8 cellular contexts compared by ENCODE assay signal in the genomic region with DNA sequence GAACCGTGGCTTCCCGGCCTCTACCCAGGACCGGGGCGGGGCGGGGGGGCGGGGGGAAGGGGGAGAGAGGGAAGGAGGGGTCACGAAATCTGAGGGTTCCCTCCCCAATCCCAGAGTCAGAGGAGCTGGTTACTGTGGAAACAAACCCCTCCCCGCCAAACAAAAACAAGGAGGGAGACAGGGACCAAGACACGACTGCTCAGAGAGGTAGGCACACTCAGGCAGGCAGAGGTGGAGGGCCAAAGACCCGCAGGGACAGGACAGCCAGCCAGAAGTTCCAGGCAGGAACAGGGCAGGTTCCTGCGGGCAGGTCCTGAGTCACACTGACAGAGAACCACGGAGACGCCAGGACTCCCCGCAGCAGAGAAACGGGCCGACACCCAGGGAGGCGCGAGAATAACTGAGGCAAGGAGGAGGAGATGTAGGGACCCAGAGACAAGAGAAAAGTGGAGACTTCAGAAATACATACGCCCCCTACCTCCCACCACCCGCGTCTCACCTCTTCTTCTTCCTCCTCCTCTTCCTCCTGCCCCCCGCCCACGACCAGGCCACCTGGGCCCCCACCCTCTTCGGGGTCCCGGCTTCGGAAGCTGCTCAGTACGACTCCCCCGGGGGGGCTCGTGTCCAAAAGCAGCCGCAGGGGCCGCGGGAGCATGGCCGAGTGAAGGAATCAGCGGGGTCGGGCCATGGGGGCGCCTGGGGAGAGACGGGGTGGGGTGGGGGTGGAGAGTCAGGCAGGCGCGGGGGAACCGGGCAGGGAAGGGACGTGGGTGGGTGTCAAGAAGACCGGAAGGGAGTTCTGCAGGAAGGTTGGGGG. TPM values are rescaled to one million over a fixed set of nuclear protein-coding genes. Genes with fewer than 3 reads are reported as not detected.
DNase-seq lines count a peak whose midpoint lies in the region; ATAC-seq and TF ChIP-seq lines count a peak whose summit lies in the region.

No MANE protein-coding gene starts in this region.

- peak; percentile 16 for ATAC-seq in HG03521 (IDR thresholded peaks at IDR 0.05; ENCODE audit: unreplicated experiment)
- ATAC-seq in heart right ventricle = peak; percentile 12 to 48 (median 27)
- no peak for ATAC-seq in HG02884 (IDR thresholded peaks at IDR 0.05; ENCODE audit: unreplicated experiment)
- ATAC-seq in GM18519 (IDR thresholded peaks at IDR 0.05; ENCODE audit: low FRiP score, unreplicated experiment) = no peak

- H3K4me3 ChIP-seq in heart right ventricle = peak overlapping the region; percentile 65 to 97 (median 80)

- in situ Hi-C loops in SK-MEL-5 (cut with HindIII; ENCODE audit: low pct_unique_long_range_greater_than_20kb, low sequenced_read_pairs) = no loop called here

- H3K4me1 ChIP-seq in heart right ventricle = peaks cover 11 to 41% (median 37%) of the 10 kb centered on the region in 9 donors

- 1 to 2% methylated on average over 33 to 42 of the region's 42 CpGs for WGBS in heart right ventricle, 2 donors

- intact Hi-C loops in heart right ventricle (cut with DNase I) = loop anchor here in 4 of 10 donors (2.0 kb wide), 3 partner anchors 15 to 49 kb away; partner anchors contain the start of gene ZBTB22 (in 2 of the 4)
- intact Hi-C loops in posterior vena cava (cut with DNase I) = no loop called here

- no peaks in the 10 kb centered on the region for H3K9me3 ChIP-seq in heart right ventricle

- DNase-seq in DMS53 treated with DMSO at 0.1 percent for 48 hours (lab: John Stamatoyannopoulos, UW; ENCODE audit: unreplicated experiment) = peak; percentile 35
- peak; percentile 80 for DNase-seq in SK-MEL-5 (ENCODE audit: low read depth, low spot score)
- peak in 36 of 58 donors; percentile 6 to 73 (median 40) for DNase-seq in anterior cingulate cortex (lab: John Stamatoyannopoulos, UW)
- peak; percentile 62 to 84 for DNase-seq in heart right ventricle
- DNase-seq in posterior vena cava (ENCODE audit: low spot score) = peak; percentile 89

- no peaks in the 10 kb centered on the region for H3K27me3 ChIP-seq in heart right ventricle

- peak in 1 of 9 donors; percentile 16 for TF ChIP-seq CTCF in heart right ventricle (IDR thresholded peaks at IDR 0.05)

- H3K36me3 ChIP-seq in heart right ventricle = peaks cover 0 to 65% (median 17%) of the 10 kb centered on the region in 9 donors

- H3K27ac ChIP-seq in heart right ventricle = peak overlapping the region; percentile 85 to 99 (median 98)

RNA-seq across cellular contexts. Expression of gene RGL2, which starts 0.6 kb away (rescaled TPM):
- total RNA-seq in SK-MEL-5 (2014; rRNA removed; shearing (Covaris generic)) = 11.9 and 14.6 TPM in 2 replicates
- 16.8 and 21.9 TPM in 2 replicates for polyA plus RNA-seq in SK-MEL-5 (2015; cell fraction: cytosol; rRNA removed)
- 156 and 161 TPM in 2 replicates for polyA plus RNA-seq in SK-MEL-5 (2015; cell fraction: nucleus; rRNA removed)
- total RNA-seq in heart right ventricle (10 to 100 TPM; 40.7 to 79.8 (median 50.4) TPM), posterior vena cava (10 to 100 TPM; 52.4 to 52.8 TPM)
- 10 to 100 TPM; 51.8 to 68.4 TPM for polyA plus RNA-seq in heart right ventricle

RNA-seq across cellular contexts. Expression of gene PFDN6, which starts 8.8 kb away (rescaled TPM):
- total RNA-seq in SK-MEL-5 (2014; rRNA removed; shearing (Covaris generic)) = 128 and 143 TPM in 2 replicates
- polyA plus RNA-seq in SK-MEL-5 (2015; cell fraction: cytosol; rRNA removed) = 129 and 144 TPM in 2 replicates
- 72.8 and 84.4 TPM in 2 replicates for polyA plus RNA-seq in SK-MEL-5 (2015; cell fraction: nucleus; rRNA removed)
- total RNA-seq in heart right ventricle (10 to 100 TPM; 31.7 to 58.3 (median 40.2) TPM), posterior vena cava (10 to 100 TPM; 29.1 to 31.0 TPM)
- polyA plus RNA-seq in heart right ventricle = 100 to 1,000 TPM; 248 to 448 TPM

RNA-seq across cellular contexts. Expression of gene WDR46, which starts 9.1 kb away (rescaled TPM):
- total RNA-seq in SK-MEL-5 (2014; rRNA removed; shearing (Covaris generic)) = 85.9 and 93.6 TPM in 2 replicates
- polyA plus RNA-seq in SK-MEL-5 (2015; cell fraction: cytosol; rRNA removed) = 84.5 and 88.9 TPM in 2 replicates
- 302 and 385 TPM in 2 replicates for polyA plus RNA-seq in SK-MEL-5 (2015; cell fraction: nucleus; rRNA removed)
- total RNA-seq in heart right ventricle = 10 to 100 TPM; 11.0 to 27.8 (median 16.2) TPM
- polyA plus RNA-seq in heart right ventricle = 10 to 100 TPM; 27.4 to 40.6 TPM
- total RNA-seq in posterior vena cava = 10 to 100 TPM; 31.7 to 40.3 TPM

RNA-seq across cellular contexts. Expression of gene TAPBP, which starts 15.7 kb away (rescaled TPM):
- 45.5 and 55.4 TPM in 2 replicates for total RNA-seq in SK-MEL-5 (2014; rRNA removed; shearing (Covaris generic))
- polyA plus RNA-seq in SK-MEL-5 (2015; cell fraction: cytosol; rRNA removed) = 228 and 235 TPM in 2 replicates
- 40.6 and 49.8 TPM in 2 replicates for polyA plus RNA-seq in SK-MEL-5 (2015; cell fraction: nucleus; rRNA removed)
- 100 to 1,000 TPM in 2 of 10 donors, 10 to 100 TPM in 8; 71.9 to 242 (median 86.7) TPM for total RNA-seq in heart right ventricle
- polyA plus RNA-seq in heart right ventricle = 10 to 100 TPM; 20.6 to 49.7 TPM
- 10 to 100 TPM; 57.7 to 65.8 TPM for total RNA-seq in posterior vena cava

RNA-seq across cellular contexts. Expression of gene ZBTB22, which starts 19.4 kb away (rescaled TPM):
- total RNA-seq in SK-MEL-5 (2014; rRNA removed; shearing (Covaris generic)) = 7.6 and 9.2 TPM in 2 replicates
- 7.5 and 7.8 TPM in 2 replicates for polyA plus RNA-seq in SK-MEL-5 (2015; cell fraction: cytosol; rRNA removed)
- polyA plus RNA-seq in SK-MEL-5 (2015; cell fraction: nucleus; rRNA removed) = 13.4 and 15.2 TPM in 2 replicates
- 10 to 100 TPM; 11.7 to 19.8 (median 14.3) TPM for total RNA-seq in heart right ventricle
- 10 to 100 TPM in 1 of 2 donors, 1 to 10 TPM in 1; 4.7 to 10.6 TPM for polyA plus RNA-seq in heart right ventricle
- 10 to 100 TPM; 15.7 to 17.0 TPM for total RNA-seq in posterior vena cava

Comparison
In these comparisons a context has a peak if more than half of its experiments do, and no peak if none do; other contexts are left out.
1. DNase-seq: peak in every context shown above with its lines; median percentile 89 in posterior vena cava; 80 in SK-MEL-5; 73 in heart right ventricle; 40 in anterior cingulate cortex; 35 in DMS53 treated with DMSO at 0.1 percent for 48 hours.
2. ATAC-seq: peak in HG03521 (single experiment) and heart right ventricle (8 of 8); none in HG02884 (single experiment) and GM18519 (single experiment).